20 cellular contexts compared by ENCODE assay signal in the genomic region with DNA sequence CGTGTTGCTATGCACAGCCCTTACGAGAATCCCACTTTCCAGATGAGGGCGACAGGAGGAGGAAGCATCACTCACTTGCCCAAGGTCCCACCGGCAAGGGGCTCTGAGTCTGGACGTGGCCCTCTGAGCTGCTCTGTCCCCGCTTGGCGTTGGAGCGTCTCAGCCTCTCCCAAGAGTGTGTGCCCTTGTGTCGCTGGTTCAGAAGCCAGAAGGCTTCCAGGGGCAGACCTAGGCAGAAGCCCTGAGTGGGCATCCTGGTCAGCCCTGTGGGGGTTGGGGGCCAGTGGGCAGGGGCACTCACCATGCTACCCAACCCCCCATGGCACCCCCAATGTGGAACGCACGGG.
A peak's percentile ranks its signal among the peaks of the same experiment; 100 is the strongest.
DNase-seq lines count a peak whose midpoint lies in the region; ATAC-seq and TF ChIP-seq lines count a peak whose summit lies in the region.
"Had no signal": no experiment of that assay in that cellular context is flagged by ENCODE, and none has a peak within 500 bp of the region (broad histone marks: within the 10 kb centered on the region; RNA-seq: fewer than 3 reads in every experiment).

No MANE protein-coding gene starts in this region.

- no peak for TF ChIP-seq EP300 in esophagus muscularis mucosa (IDR thresholded peaks at IDR 0.05)
- TF ChIP-seq EP300 in upper lobe of left lung (IDR thresholded peaks at IDR 0.05): no peak

- H3K4me3 ChIP-seq in adrenal gland: no peak overlapping the region
- H3K4me3 ChIP-seq in esophagus muscularis mucosa: no peak overlapping the region
- no peak overlapping the region for H3K4me3 ChIP-seq in psoas muscle
- no peak overlapping the region for H3K4me3 ChIP-seq in upper lobe of left lung
- H3K4me3 ChIP-seq: GM12878, GM23338 had no signal

- DNase-seq in adrenal gland: no peak
- no peak for DNase-seq in esophagus muscularis mucosa (ENCODE audit: extremely low spot score)
- DNase-seq in psoas muscle: no peak
- peak in 1 of 2 donors; percentile 39 for DNase-seq in upper lobe of left lung
- DNase-seq in stimulated activated CD4-positive, alpha-beta T cell treated with anti-CD3 and anti-CD28 coated beads, Interleukin-2, amount 100 ng/mL, for 24 hours: no peak
- no peak for DNase-seq in amygdala (lab: John Stamatoyannopoulos, UW)
- DNase-seq: ACHN; Calu3; CD4-positive, alpha-beta T cell; KG1; NCI-H1092; NCI-H1694; NCI-H345; NCI-H526 treated with DMSO at 0.1 percent for 48 hours; NK-92 treated with Interleukin-12 subunit alpha and Interleukin-12 subunit beta, amount 100 ng/mL, for 24 hours; OCI-M1 had no signal

- ATAC-seq in psoas muscle (no peak), upper lobe of left lung (ENCODE audit: low FRiP score in 2 of 2) (no peak), GM19023 (IDR thresholded peaks at IDR 0.05; ENCODE audit: unreplicated experiment) (no peak)
- ATAC-seq: GM12878, GM23338 had no signal

- H3K27ac ChIP-seq in adrenal gland: peak overlapping the region in 3 of 5 donors; percentile 7 to 94 (median 67)
- peak overlapping the region; percentile 81 to 89 (median 85) for H3K27ac ChIP-seq in esophagus muscularis mucosa (replicated peaks in 1 of 4)
- H3K27ac ChIP-seq in psoas muscle: peak overlapping the region; percentile 89
- peak overlapping the region; percentile 10 to 60 (median 42) for H3K27ac ChIP-seq in upper lobe of left lung
- H3K27ac ChIP-seq: RWPE1 had no signal

- no peaks in the 10 kb centered on the region for H3K27me3 ChIP-seq in adrenal gland
- no peaks in the 10 kb centered on the region for H3K27me3 ChIP-seq in esophagus muscularis mucosa
- H3K27me3 ChIP-seq in psoas muscle (ENCODE audit: insufficient read depth in 3 of 3, low read length in 2 of 3): no peaks in the 10 kb centered on the region
- H3K27me3 ChIP-seq in upper lobe of left lung: no peaks in the 10 kb centered on the region

- H3K36me3 ChIP-seq in adrenal gland (replicated peaks in 1 of 2) (no peaks in the 10 kb centered on the region), esophagus muscularis mucosa (no peaks in the 10 kb centered on the region), psoas muscle (ENCODE audit: insufficient read depth in 1 of 2, low read depth in 1 of 2) (no peaks in the 10 kb centered on the region), upper lobe of left lung (no peaks in the 10 kb centered on the region)

- intact Hi-C loops in adrenal gland (cut with DNase I): no loop called here
- intact Hi-C loops in esophagus muscularis mucosa (cut with DNase I): no loop called here
- intact Hi-C loops in psoas muscle (cut with DNase I): no loop called here

- H3K9me3 ChIP-seq in adrenal gland (replicated peaks in 1 of 3): no peaks in the 10 kb centered on the region
- H3K9me3 ChIP-seq in esophagus muscularis mucosa: no peaks in the 10 kb centered on the region
- H3K9me3 ChIP-seq in psoas muscle: no peaks in the 10 kb centered on the region
- no peaks in the 10 kb centered on the region for H3K9me3 ChIP-seq in upper lobe of left lung

- WGBS in adrenal gland, 4 donors: 77 to 92% (median 86%) methylated on average over 2 to 11 of the region's 11 CpGs
- 81% methylated on average over 2 of the region's 11 CpGs for WGBS in esophagus muscularis mucosa
- 86 to 92% (median 88%) methylated on average over 11 of the region's 11 CpGs for WGBS in psoas muscle, 3 donors
- 92 to 98% methylated on average over 2 to 8 of the region's 11 CpGs for WGBS in upper lobe of left lung, 2 donors

- peaks cover 9 to 24% of the 10 kb centered on the region in 2 donors for H3K4me1 ChIP-seq in adrenal gland (replicated peaks in 1 of 2)
- H3K4me1 ChIP-seq in esophagus muscularis mucosa: peaks cover 35 to 44% (median 42%) of the 10 kb centered on the region in 4 donors
- peaks cover 44% of the 10 kb centered on the region for H3K4me1 ChIP-seq in psoas muscle
- H3K4me1 ChIP-seq in upper lobe of left lung: peaks cover 0 to 12% (median 3%) of the 10 kb centered on the region in 4 donors

- TF ChIP-seq POLR2A in adrenal gland (IDR thresholded peaks at IDR 0.05) (no peak), esophagus muscularis mucosa (IDR thresholded peaks at IDR 0.05; ENCODE audit: low read depth) (no peak), upper lobe of left lung (IDR thresholded peaks at IDR 0.05) (no peak)

- no peak for TF ChIP-seq CTCF in adrenal gland (IDR thresholded peaks at IDR 0.05)
- TF ChIP-seq CTCF in esophagus muscularis mucosa (IDR thresholded peaks at IDR 0.05): no peak
- TF ChIP-seq CTCF in psoas muscle (IDR thresholded peaks at IDR 0.05): no peak
- no peak for TF ChIP-seq CTCF in upper lobe of left lung (IDR thresholded peaks at IDR 0.05)
